In genomic region chr6:20542927-20543602, GRCh38 we compare ENCODE assay signal across 1 cellular context.
TF ChIP-seq lines count a peak whose summit lies in the region.

No MANE protein-coding gene starts in this region.

TF ChIP-seq in GM12878, 131 proteins besides CTCF, POLR2A, EP300 and RAD21 (continued from another document and continues in another):
- no peak for TF ChIP-seq BCL3 (IDR thresholded peaks at IDR 0.05; ENCODE audit: borderline replicate concordance, insufficient read depth, low read depth, low read length, poor library complexity, severe bottlenecking)
- TF ChIP-seq RELB (IDR thresholded peaks at IDR 0.05; ENCODE audit: low read depth): peak; percentile 97
- peak; percentile 82 for TF ChIP-seq FOXM1 (IDR thresholded peaks at IDR 0.05; ENCODE audit: low read depth, low read length)
- peak; percentile 50; the same call in 1 of the 2 replicates for TF ChIP-seq RAD51 (IDR thresholded peaks at IDR 0.05)
- peak; percentile 42; the same call in 1 of the 2 replicates for TF ChIP-seq RB1 (IDR thresholded peaks at IDR 0.05; ENCODE audit: borderline replicate concordance)
- peak in 1 of 2 experiments; percentile 65; a peak in 1 of 4 replicates for TF ChIP-seq ETV6 (conservative IDR thresholded peaks at IDR 0.05 in 1 of 2, IDR thresholded peaks at IDR 0.05 in 1 of 2; ENCODE audit: borderline replicate concordance in 1 of 2, low read depth in 1 of 2)
- peak; percentile 89 for TF ChIP-seq ATF2 (IDR thresholded peaks at IDR 0.05; ENCODE audit: low read length)
- TF ChIP-seq SP1 (IDR thresholded peaks at IDR 0.05; ENCODE audit: low read depth, low read length): peak; percentile 64
- TF ChIP-seq BHLHE40 (IDR thresholded peaks at IDR 0.05; ENCODE audit: borderline replicate concordance in 1 of 2, low read depth in 2 of 2, low read length in 1 of 2): peak; percentile 31 to 57; a peak in 3 of 4 replicates
- TF ChIP-seq CREM (IDR thresholded peaks at IDR 0.05; ENCODE audit: low read depth): peak; percentile 77; the same call in 1 of the 2 replicates
- peak; percentile 79; the same call in 1 of the 2 replicates for TF ChIP-seq IKZF1 (conservative IDR thresholded peaks at IDR 0.05)
- TF ChIP-seq STAT3 (IDR thresholded peaks at IDR 0.05; ENCODE audit: low read depth, low read length): 0 out of 2 replicates have a peak, but pooled peaks have one; percentile 40
- TF ChIP-seq BCLAF1 (IDR thresholded peaks at IDR 0.05): no peak
- TF ChIP-seq SKIL (IDR thresholded peaks at IDR 0.05; ENCODE audit: low read depth, poor library complexity, severe bottlenecking): peak; percentile 91
- peak; percentile 28; the same call in 1 of the 2 replicates for TF ChIP-seq BMI1 (IDR thresholded peaks at IDR 0.05; ENCODE audit: borderline replicate concordance)
- TF ChIP-seq BCL11A (IDR thresholded peaks at IDR 0.05; ENCODE audit: low read depth, low read length): peak; percentile 38; the same call in 1 of the 2 replicates
- peak; percentile 96 for TF ChIP-seq ATF7 (IDR thresholded peaks at IDR 0.05; ENCODE audit: low read depth)
- TF ChIP-seq MTA2 (IDR thresholded peaks at IDR 0.05; ENCODE audit: low read depth): peak; percentile 96
- no peak for TF ChIP-seq POLR2AphosphoS5 (IDR thresholded peaks at IDR 0.05; ENCODE audit: low read length)
- no peak for TF ChIP-seq NR2C2 (IDR thresholded peaks at IDR 0.05; ENCODE audit: borderline replicate concordance, control insufficient read depth, insufficient read length, low read depth)
- TF ChIP-seq MTA3 (IDR thresholded peaks at IDR 0.05; ENCODE audit: borderline replicate concordance, low read length): peak; percentile 65; the same call in 1 of the 2 replicates
- 0 out of 2 replicates have a peak, but pooled peaks have one; percentile 17 for TF ChIP-seq TCF7 (IDR thresholded peaks at IDR 0.05; ENCODE audit: borderline replicate concordance)
- TF ChIP-seq CBX3 (IDR thresholded peaks at IDR 0.05; ENCODE audit: borderline replicate concordance, low read depth): no peak
- TF ChIP-seq POU2F2 (IDR thresholded peaks at IDR 0.05; ENCODE audit: borderline replicate concordance, low read depth, low read length): peak; percentile 70; the same call in 1 of the 3 replicates
- TF ChIP-seq IKZF2 (IDR thresholded peaks at IDR 0.05): peak; percentile 96 to 97
- no peak for TF ChIP-seq BRCA1 (IDR thresholded peaks at IDR 0.05; ENCODE audit: low read depth, low read length)
- TF ChIP-seq PKNOX1 (IDR thresholded peaks at IDR 0.05): peak; percentile 57
- TF ChIP-seq NR2F1 (conservative IDR thresholded peaks at IDR 0.05): peak; percentile 55
- peak; percentile 91 for TF ChIP-seq MLLT1 (IDR thresholded peaks at IDR 0.05)
- TF ChIP-seq CBX5 (IDR thresholded peaks at IDR 0.05; ENCODE audit: low read depth): 0 out of 2 replicates have a peak, but pooled peaks have one; percentile 67
- 0 out of 2 replicates have a peak, but pooled peaks have one; percentile 56 for TF ChIP-seq MYB (IDR thresholded peaks at IDR 0.05; ENCODE audit: borderline replicate concordance, low read depth, low read length)
- TF ChIP-seq CREB1 (IDR thresholded peaks at IDR 0.05; ENCODE audit: low read depth): 0 out of 2 replicates have a peak, but pooled peaks have one; percentile 41
- no peak for TF ChIP-seq E2F4 (IDR thresholded peaks at IDR 0.05; ENCODE audit: low read depth, low read length)
- TF ChIP-seq EED (IDR thresholded peaks at IDR 0.05; ENCODE audit: low read depth): peak; percentile 77
- TF ChIP-seq KLF5 (IDR thresholded peaks at IDR 0.05; ENCODE audit: partially characterized antibody): peak; percentile 89
- TF ChIP-seq REST (IDR thresholded peaks at IDR 0.05; ENCODE audit: low read depth, low read length): no peak
- TF ChIP-seq ZBED1 (IDR thresholded peaks at IDR 0.05; ENCODE audit: borderline replicate concordance): no peak
- TF ChIP-seq CEBPB (IDR thresholded peaks at IDR 0.05; ENCODE audit: borderline replicate concordance in 1 of 2, low read depth in 2 of 2, low read length in 2 of 2): 0 out of 4 replicates have a peak, but pooled peaks of 1 of the 2 experiments have one; percentile 7
- no peak for TF ChIP-seq FOS (IDR thresholded peaks at IDR 0.05; ENCODE audit: borderline replicate concordance, extremely low read depth, insufficient read length)
- TF ChIP-seq MEF2B (IDR thresholded peaks at IDR 0.05; ENCODE audit: partially characterized antibody, poor library complexity, severe bottlenecking): peak; percentile 93
- TF ChIP-seq JUNB (IDR thresholded peaks at IDR 0.05): peak; percentile 78
- peak; percentile 88 for TF ChIP-seq MEF2A (IDR thresholded peaks at IDR 0.05; ENCODE audit: insufficient read depth, low read depth, low read length)
- peak; percentile 98 for TF ChIP-seq ZNF24 (IDR thresholded peaks at IDR 0.05)
- peak; percentile 61 for TF ChIP-seq DPF2 (IDR thresholded peaks at IDR 0.05)
- no peak for TF ChIP-seq POLR2AphosphoS2 (IDR thresholded peaks at IDR 0.05; ENCODE audit: low read depth, low read length)
- TF ChIP-seq RUNX3 (IDR thresholded peaks at IDR 0.05; ENCODE audit: low read length): peak; percentile 98
- peak; percentile 96 for TF ChIP-seq NBN (IDR thresholded peaks at IDR 0.05)
- peak; percentile 48; the same call in 1 of the 2 replicates for TF ChIP-seq IRF4 (IDR thresholded peaks at IDR 0.05; ENCODE audit: low read depth, low read length)
- TF ChIP-seq ZNF217 (IDR thresholded peaks at IDR 0.05): peak; percentile 82; the same call in 1 of the 2 replicates
- TF ChIP-seq NFIC (IDR thresholded peaks at IDR 0.05; ENCODE audit: low read depth, low read length): peak; percentile 92
